ENCODE assay signal across 8 cellular contexts in genomic region chr3:158659454-158660237, GRCh38. TPM values are rescaled to one million over a fixed set of nuclear protein-coding genes. Genes with fewer than 3 reads are reported as not detected.
A peak's percentile ranks its signal among the peaks of the same experiment; 100 is the strongest.
DNase-seq lines count a peak whose midpoint lies in the region; ATAC-seq and TF ChIP-seq lines count a peak whose summit lies in the region.

No MANE protein-coding gene starts in this region.

- peak; percentile 97 for ATAC-seq in activated CD4-positive, alpha-beta T cell treated with anti-CD3 and anti-CD28 coated beads for 36 hours

- no peaks in the 10 kb centered on the region for H3K9me3 Mint-ChIP-seq in activated CD4-positive, alpha-beta T cell treated with anti-CD3 and anti-CD28 coated beads for 36 hours (ENCODE audit: low read depth)

- CTCF ChIA-PET in activated CD4-positive, alpha-beta T cell treated with anti-CD3 and anti-CD28 coated beads for 36 hours (lab: Charles Lee): interaction anchor here (0.7 to 7.0 kb wide), 27 partner anchors 8 to 573 kb away, joined by 3 to 74 read pairs (median 4); partner anchors contain the start of genes GFM1, LXN and MFSD1
- CTCF ChIA-PET in HEK293 (lab: Yijun Ruan, JAX): interaction anchor here (0.6 to 4.3 kb wide), 28 partner anchors 8 to 1103 kb away, joined by 3 to 51 read pairs (median 3); partner anchors contain the start of genes GFM1 and MFSD1

- no peak overlapping the region for H3K4me3 ChIP-seq in HEK293 (ENCODE audit: low read depth, low read length)

- H3K27ac Mint-ChIP-seq in activated CD4-positive, alpha-beta T cell treated with anti-CD3 and anti-CD28 coated beads for 36 hours: no peak overlapping the region

- no peak overlapping the region for H3K27ac ChIP-seq in HEK293 (ENCODE audit: extremely low read depth, low read depth, low read length)

- intact Hi-C loops in activated CD4-positive, alpha-beta T cell treated with anti-CD3 and anti-CD28 coated beads for 36 hours (cut with DNase I, micrococcal nuclease): loop anchor here (1.0 to 2.0 kb wide), 3 partner anchors 13 to 132 kb away; partner anchors contain the start of genes GFM1 (in 1 of the 2) and LXN (in 1 of the 2)

- no peaks in the 10 kb centered on the region for H3K4me1 ChIP-seq in HEK293 (ENCODE audit: control insufficient read depth, insufficient read depth, low read length)

- POLR2A ChIA-PET in activated CD4-positive, alpha-beta T cell treated with anti-CD3 and anti-CD28 coated beads for 36 hours (lab: Charles Lee): interaction anchor here (0.6 to 1.3 kb wide), 5 partner anchors 9 to 68 kb away, joined by 3 to 4 read pairs (median 3); partner anchors contain the start of genes GFM1 and LXN
- POLR2A ChIA-PET in HEK293 (lab: Yijun Ruan, JAX): no interaction called here

- TF ChIP-seq CTCF in HEK293 (tag by site-specific recombination; IDR thresholded peaks at IDR 0.05): no peak

- no peaks in the 10 kb centered on the region for H3K27me3 Mint-ChIP-seq in activated CD4-positive, alpha-beta T cell treated with anti-CD3 and anti-CD28 coated beads for 36 hours

- H3K36me3 ChIP-seq in HEK293 (ENCODE audit: control insufficient read depth in 2 of 2, insufficient read depth in 1 of 2, low read length in 2 of 2): peaks cover 5 to 76% of the 10 kb centered on the region in 2 experiments

- H3K9me3 ChIP-seq in HEK293 (ENCODE audit: control insufficient read depth, insufficient read depth, low read depth, low read length): no peaks in the 10 kb centered on the region

- H3K4me3 Mint-ChIP-seq in activated CD4-positive, alpha-beta T cell treated with anti-CD3 and anti-CD28 coated beads for 36 hours: no peak overlapping the region

- H3K4me1 Mint-ChIP-seq in activated CD4-positive, alpha-beta T cell treated with anti-CD3 and anti-CD28 coated beads for 36 hours: peaks cover 11% of the 10 kb centered on the region

- peaks cover 45% of the 10 kb centered on the region for H3K36me3 Mint-ChIP-seq in activated CD4-positive, alpha-beta T cell treated with anti-CD3 and anti-CD28 coated beads for 36 hours (ENCODE audit: low read depth)

- peak; percentile 76 for DNase-seq in activated CD4-positive, alpha-beta T cell treated with anti-CD3 and anti-CD28 coated beads for 36 hours
- no peak for DNase-seq in activated CD4-positive, alpha-beta T cell treated with anti-CD3 and anti-CD28 coated beads for 1 hour
- peak; percentile 81 for DNase-seq in M059J (ENCODE audit: low read depth)
- DNase-seq in T-helper 9 cell: peak; percentile 26
- DNase-seq in central memory CD4-positive, alpha-beta T cell: peak; percentile 46
- DNase-seq in kidney tubule cell (ENCODE audit: low spot score): peak; percentile 73
- peak in 2 of 3 donors; percentile 3 to 14 for DNase-seq in stimulated activated CD4-positive, alpha-beta T cell treated with anti-CD3 and anti-CD28 coated beads, TNF-alpha, amount 100 ng/mL, for 1 hour (ENCODE audit: low read depth in 3 of 3, low spot score in 1 of 3)

TF ChIP-seq in HEK293, 187 proteins besides CTCF, POLR2A, EP300 and RAD21:
- no peak for TF ChIP-seq KLF1 (tag by site-specific recombination; IDR thresholded peaks at IDR 0.05)
- TF ChIP-seq ZNF266 (tag by site-specific recombination; IDR thresholded peaks at IDR 0.05; ENCODE audit: low read depth): no peak
- TF ChIP-seq ZNF654 (tag by site-specific recombination; IDR thresholded peaks at IDR 0.05; ENCODE audit: low read depth): peak; percentile 48
- TF ChIP-seq ZSCAN30 (tag by site-specific recombination; IDR thresholded peaks at IDR 0.05): 0 out of 2 replicates have a peak, but pooled peaks have one; percentile 33
- 0 out of 2 replicates have a peak, but pooled peaks have one; percentile 62 for TF ChIP-seq ZNF660 (tag by site-specific recombination; IDR thresholded peaks at IDR 0.05)
- no peak for TF ChIP-seq ZNF132 (tag by site-specific recombination; IDR thresholded peaks at IDR 0.05; ENCODE audit: borderline replicate concordance)

RNA-seq across cellular contexts. Expression of gene LXN, which starts 12.8 kb away (rescaled TPM):
- 10 to 100 TPM; 12.5 to 13.9 TPM for total RNA-seq in activated CD4-positive, alpha-beta T cell treated with anti-CD3 and anti-CD28 coated beads for 36 hours
- total RNA-seq in M059J (2014; rRNA removed; shearing (Covaris generic)): 0.25 TPM in 1 of 2 replicates, not detected in the other

RNA-seq across cellular contexts. Expression of gene GFM1, which starts 15.3 kb away (rescaled TPM):
- 10 to 100 TPM; 50.5 to 51.4 TPM for total RNA-seq in activated CD4-positive, alpha-beta T cell treated with anti-CD3 and anti-CD28 coated beads for 36 hours
- 49.7 and 57.5 TPM in 2 replicates for total RNA-seq in M059J (2014; rRNA removed; shearing (Covaris generic))

Comparison
In these comparisons a context has a peak if more than half of its experiments do, and no peak if none do; other contexts are left out.
1. RNA of gene LXN, which starts 12.8 kb away (total RNA-seq): 12.5 to 13.9 TPM in activated CD4-positive, alpha-beta T cell treated with anti-CD3 and anti-CD28 coated beads for 36 hours; 0.25 TPM in M059J; every median in the first group is over 10 times any median in the second.